ENCODE assay signal across 8 cellular contexts in genomic region chr19:34359954-34360315, GRCh38. TPM values are rescaled to one million over a fixed set of nuclear protein-coding genes. Genes with fewer than 3 reads are reported as not detected.
A peak's percentile ranks its signal among the peaks of the same experiment; 100 is the strongest.
DNase-seq lines count a peak whose midpoint lies in the region; ATAC-seq, FAIRE-seq and TF ChIP-seq lines count a peak whose summit lies in the region.

No MANE protein-coding gene starts in this region.

- H3K4me1 ChIP-seq in heart right ventricle (peaks cover 4 to 25% (median 13%) of the 10 kb centered on the region in 9 donors), GM12878 (ENCODE audit: control insufficient read depth, insufficient read depth, low read length) (peaks cover 21% of the 10 kb centered on the region), mesendoderm (ENCODE audit: control insufficient read depth, low read depth, low read length) (no peaks in the 10 kb centered on the region), uterus (no peaks in the 10 kb centered on the region)

- no peaks in the 10 kb centered on the region for H3K27me3 ChIP-seq in heart right ventricle
- no peaks in the 10 kb centered on the region for H3K27me3 ChIP-seq in GM12878 (replicated peaks in 1 of 2; ENCODE audit: control insufficient read depth in 2 of 2, insufficient read depth in 2 of 2, low read length in 1 of 2)
- no peaks in the 10 kb centered on the region for H3K27me3 ChIP-seq in mesendoderm (ENCODE audit: insufficient read depth, low read length, poor library complexity)
- no peaks in the 10 kb centered on the region for H3K27me3 ChIP-seq in uterus

- peak overlapping the region; percentile 99 for H3K4me2 ChIP-seq in GM12878 (ENCODE audit: control insufficient read depth, insufficient read depth)
- no peak overlapping the region for H3K4me2 ChIP-seq in mesendoderm (ENCODE audit: low read length)

- CTCF ChIA-PET in GM12878 (lab: Yijun Ruan, JAX): interaction anchor here (0.6 to 2.9 kb wide), 9 partner anchors 9 to 186 kb away, joined by 3 to 13 read pairs (median 4); no protein-coding TSS in a partner anchor

- ATAC-seq in heart right ventricle: peak in 4 of 8 donors; percentile 0 to 2 (median 0)
- no peak for ATAC-seq in left ventricle myocardium superior
- ATAC-seq in GM12878: no peak
- no peak for ATAC-seq in GM21360 (IDR thresholded peaks at IDR 0.05; ENCODE audit: unreplicated experiment)

- H3K23ac ChIP-seq in mesendoderm (ENCODE audit: low read length): no peak overlapping the region

- 71 to 80% methylated on average over 7 of the region's 7 CpGs for WGBS in heart right ventricle, 2 donors
- 90% methylated on average over 7 of the region's 7 CpGs for WGBS in GM12878 (ENCODE audit: insufficient coverage, insufficient replicate concordance, low lambda C conversion rate, missing lambda C conversion rate)
- WGBS in mesendoderm (ENCODE audit: extremely low coverage, insufficient coverage, low lambda C conversion rate): no CpG with 5 or more reads among the region's 7 CpGs

- H3K79me1 ChIP-seq in mesendoderm (ENCODE audit: low read length): no peaks in the 10 kb centered on the region

- TF ChIP-seq POLR2A in GM12878 (IDR thresholded peaks at IDR 0.05; ENCODE audit: low read depth, low read length) (no peak), uterus (IDR thresholded peaks at IDR 0.05) (no peak)

- H4K20me1 ChIP-seq in GM12878 (ENCODE audit: control insufficient read depth, insufficient read depth): no peaks in the 10 kb centered on the region

- no peak for TF ChIP-seq EP300 in GM12878 (IDR thresholded peaks at IDR 0.05; ENCODE audit: borderline replicate concordance in 1 of 2, control insufficient read depth in 1 of 2, low read depth in 2 of 2, low read length in 2 of 2)

- H3K9ac ChIP-seq in GM12878 (ENCODE audit: control insufficient read depth, insufficient read depth, low read length): peak overlapping the region; percentile 69
- peak overlapping the region; percentile 81 for H3K9ac ChIP-seq in mesendoderm (ENCODE audit: low read length)

- TSS peak; percentile 82 for BruUV-seq in GM12878 (replicated peaks; lab: Mats Ljungman, UMichigan)

- H4K8ac ChIP-seq in mesendoderm (ENCODE audit: low read depth, low read length): no peak overlapping the region

- intact Hi-C loops in heart right ventricle (cut with DNase I) (loop anchor here in 2 of 10 donors (2.0 to 10.0 kb wide), 2 partner anchors 69 to 965 kb away; partner anchors contain the start of gene UBA2 (in 1 of the 2)), left ventricle myocardium superior (cut with micrococcal nuclease) (no loop called here), GM12878 (cut with micrococcal nuclease; ENCODE audit: unreplicated experiment) (no loop called here), uterus (cut with DNase I; ENCODE audit: low total_unique reads) (no loop called here)

- H2AFZ ChIP-seq in GM12878 (ENCODE audit: control insufficient read depth, low read depth, low read length): peak overlapping the region; percentile 35

- RAD21 ChIA-PET in GM12878 (lab: Charles Lee; ENCODE audit: unreplicated experiment): interaction anchor here (2.3 kb wide), 1 partner anchor 70 kb away, joined by 6 read pairs; no protein-coding TSS in a partner anchor

- DNase-seq in heart right ventricle (no peak), left ventricle myocardium superior (no peak), GM12878 (ENCODE audit: low read depth, low spot score) (no peak), mesendoderm (no peak), uterus (no peak), NCI-H524 (lab: John Stamatoyannopoulos, UW) (no peak), SHP77 (lab: John Stamatoyannopoulos, UW) (no peak)

- H3K79me2 ChIP-seq in GM12878 (ENCODE audit: control insufficient read depth, insufficient read depth, low read length) (peaks cover 6% of the 10 kb centered on the region), mesendoderm (ENCODE audit: control insufficient read depth, insufficient read depth, low read length) (no peaks in the 10 kb centered on the region)

- no peak for FAIRE-seq in GM12878 (lab: Jason Lieb, UNC)

- no peak overlapping the region for H4K5ac ChIP-seq in mesendoderm (ENCODE audit: low read length)

- H3K36me3 ChIP-seq in heart right ventricle (peaks cover 0 to 12% (median 6%) of the 10 kb centered on the region in 9 donors), GM12878 (ENCODE audit: control insufficient read depth in 2 of 2, insufficient read depth in 2 of 2, low read length in 1 of 2) (no peaks in the 10 kb centered on the region), mesendoderm (ENCODE audit: control insufficient read depth, insufficient read depth, low read length) (no peaks in the 10 kb centered on the region), uterus (no peaks in the 10 kb centered on the region)

- peak overlapping the region; percentile 87 for H3K56ac ChIP-seq in mesendoderm (ENCODE audit: low read length)

- no peak overlapping the region for H2BK15ac ChIP-seq in mesendoderm (replicated peaks; ENCODE audit: low read depth)

- H3K27ac ChIP-seq in heart right ventricle: peak overlapping the region; percentile 67 to 87 (median 80)
- peak overlapping the region; percentile 90 for H3K27ac ChIP-seq in GM12878 (ENCODE audit: control insufficient read depth, insufficient read depth)
- peak overlapping the region; percentile 55 for H3K27ac ChIP-seq in mesendoderm (ENCODE audit: low read depth, low read length)
- peak overlapping the region; percentile 67 to 84 for H3K27ac ChIP-seq in uterus

- SMC1A ChIA-PET in GM12878 (lab: Charles Lee; ENCODE audit: uncharacterized antibody, unreplicated experiment): interaction anchor here (0.6 to 1.7 kb wide), 4 partner anchors 9 to 70 kb away, joined by 3 to 6 read pairs (median 4); no protein-coding TSS in a partner anchor

- TF ChIP-seq RAD21 in GM12878 (IDR thresholded peaks at IDR 0.05; ENCODE audit: insufficient read depth, low read depth, low read length): no peak

- H3K9me3 ChIP-seq in heart right ventricle (no peaks in the 10 kb centered on the region), GM12878 (replicated peaks; ENCODE audit: control insufficient read depth, insufficient read depth, low read length) (no peaks in the 10 kb centered on the region), uterus (no peaks in the 10 kb centered on the region)

- H2BK120ac ChIP-seq in mesendoderm (ENCODE audit: low read depth, low read length): no peak overlapping the region

- H3K4me3 ChIP-seq in heart right ventricle (peak overlapping the region in 9 of 10 donors; percentile 32 to 64 (median 54)), GM12878 (peak overlapping the region; percentile 46; the same call in 1 of the 2 replicates), mesendoderm (ENCODE audit: low read length) (no peak overlapping the region), uterus (peak overlapping the region; percentile 34 to 41)

- peak overlapping the region; percentile 33 for H3K18ac ChIP-seq in mesendoderm (ENCODE audit: low read length)

- H2BK5ac ChIP-seq in mesendoderm (ENCODE audit: low read length): no peak overlapping the region

- POLR2A ChIA-PET in GM12878 (lab: Charles Lee): interaction anchor here (0.5 to 1.7 kb wide), 6 partner anchors 44 to 186 kb away, joined by 3 to 10 read pairs (median 5); partner anchors contain the start of gene UBA2

- in situ Hi-C loops in GM12878 (cut with MboI): no loop called here

- H3K4ac ChIP-seq in mesendoderm (ENCODE audit: low read depth, low read length): peak overlapping the region; percentile 72

- TF ChIP-seq CTCF in heart right ventricle (IDR thresholded peaks at IDR 0.05) (no peak), GM12878 (IDR thresholded peaks at IDR 0.05 in 2 of 3, conservative IDR thresholded peaks at IDR 0.05 in 1 of 3; ENCODE audit: control insufficient read depth in 2 of 3, extremely low read depth in 1 of 3, insufficient read depth in 1 of 3, low read depth in 3 of 3, low read length in 3 of 3) (no peak), uterus (IDR thresholded peaks at IDR 0.05) (no peak)

- H2AK5ac ChIP-seq in mesendoderm (ENCODE audit: low read length): no peak overlapping the region

RNA-seq across cellular contexts. Expression of gene GPI, which starts 5.1 kb away (rescaled TPM):
- total RNA-seq in heart right ventricle: 100 to 1,000 TPM; 517 to 711 (median 563) TPM
- polyA plus RNA-seq in heart right ventricle: 100 to 1,000 TPM; 178 to 205 TPM
- 553 TPM for total RNA-seq in left ventricle myocardium superior
- 401 and 455 TPM in 2 replicates for total RNA-seq in GM12878 (2013; cell fraction: nucleolus; rRNA removed)
- total RNA-seq in GM12878 (2014; rRNA removed): 190 and 208 TPM in 2 replicates
- total RNA-seq in GM12878 (2014; rRNA removed; fragmentation: Illumina TruSeq; extraction: Trizol): 132 and 145 TPM in 2 replicates
- total RNA-seq in GM12878 (2021): 389 and 390 TPM in 2 replicates
- 425 TPM for polyA plus RNA-seq in GM12878 (2011; ENCODE audit: low read depth)
- polyA plus RNA-seq in GM12878 (2011; rRNA removed): 73.4 and 161 TPM in 2 replicates
- 243 and 341 TPM in 2 replicates for polyA plus RNA-seq in GM12878 (2011; cell fraction: cytosol; rRNA removed)
- 464 and 522 TPM in 2 replicates for polyA plus RNA-seq in GM12878 (2011; cell fraction: nucleus; rRNA removed)
- 590 and 669 TPM in 2 replicates for polyA plus RNA-seq in GM12878 (2012)
- polyA plus RNA-seq in GM12878 (2014; fragmentation: Illumina TruSeq; extraction: Trizol): 164 and 308 TPM in 2 replicates
- polyA plus RNA-seq in GM12878 (2014; fragmentation: Nextera tagmentation; extraction: Ambion mirVana): 100 to 1,000 TPM; 124 to 133 TPM
- 171 and 202 TPM in 2 replicates for polyA plus RNA-seq in GM12878 (2014; rRNA removed)
- polyA plus RNA-seq in GM12878 (2016; fragmentation: Nextera tagmentation; extraction: Ambion mirVana): 100 to 1,000 TPM; 387 to 400 TPM
- polyA minus RNA-seq in GM12878 (2011; rRNA and poly(A)+ RNA removed): 290 and 381 TPM in 2 replicates
- 243 and 254 TPM in 2 replicates for polyA minus RNA-seq in GM12878 (2011; cell fraction: cytosol; rRNA and poly(A)+ RNA removed)
- polyA minus RNA-seq in GM12878 (2011; cell fraction: nucleus; rRNA and poly(A)+ RNA removed): 138 and 217 TPM in 2 replicates
- polyA plus RNA-seq in mesendoderm (2013, experiment 1 of 2): 123 TPM
- polyA plus RNA-seq in mesendoderm (2013, experiment 2 of 2): 126 TPM
- total RNA-seq in uterus: 100 to 1,000 TPM in 1 of 4 donors, 10 to 100 TPM in 3; 41.5 to 120 (median 95.2) TPM

RNA-seq across cellular contexts. Expression of gene PDCD2L, which starts 44.3 kb away (rescaled TPM):
- total RNA-seq in heart right ventricle: 10 to 100 TPM in 2 of 10 donors, 1 to 10 TPM in 8; 7.1 to 12.2 (median 9.3) TPM
- polyA plus RNA-seq in heart right ventricle: 10 to 100 TPM in 1 of 2 donors, 1 to 10 TPM in 1; 7.1 to 15.3 TPM
- 8.9 TPM for total RNA-seq in left ventricle myocardium superior
- 19.9 and 25.0 TPM in 2 replicates for total RNA-seq in GM12878 (2013; cell fraction: nucleolus; rRNA removed)
- 34.3 and 36.5 TPM in 2 replicates for total RNA-seq in GM12878 (2014; rRNA removed)
- total RNA-seq in GM12878 (2014; rRNA removed; fragmentation: Illumina TruSeq; extraction: Trizol): 27.0 and 31.0 TPM in 2 replicates
- 28.0 and 29.9 TPM in 2 replicates for total RNA-seq in GM12878 (2021)
- polyA plus RNA-seq in GM12878 (2011; ENCODE audit: low read depth): 14.1 TPM
- polyA plus RNA-seq in GM12878 (2011; rRNA removed): 41.3 and 47.9 TPM in 2 replicates
- 36.8 and 44.3 TPM in 2 replicates for polyA plus RNA-seq in GM12878 (2011; cell fraction: cytosol; rRNA removed)
- polyA plus RNA-seq in GM12878 (2011; cell fraction: nucleus; rRNA removed): 21.6 and 28.4 TPM in 2 replicates
- 15.9 and 18.3 TPM in 2 replicates for polyA plus RNA-seq in GM12878 (2012)
- 12.2 and 18.2 TPM in 2 replicates for polyA plus RNA-seq in GM12878 (2014; fragmentation: Illumina TruSeq; extraction: Trizol)
- polyA plus RNA-seq in GM12878 (2014; fragmentation: Nextera tagmentation; extraction: Ambion mirVana): 10 to 100 TPM in 1 of 2 experiments, 1 to 10 TPM in 1; 7.2 to 19.1 TPM
- polyA plus RNA-seq in GM12878 (2014; rRNA removed): 32.2 and 32.5 TPM in 2 replicates
- polyA plus RNA-seq in GM12878 (2016; fragmentation: Nextera tagmentation; extraction: Ambion mirVana): 10 to 100 TPM; 25.7 to 25.8 TPM
- 32.1 and 36.2 TPM in 2 replicates for polyA minus RNA-seq in GM12878 (2011; rRNA and poly(A)+ RNA removed)
- polyA minus RNA-seq in GM12878 (2011; cell fraction: cytosol; rRNA and poly(A)+ RNA removed): 8.7 and 11.1 TPM in 2 replicates
- polyA minus RNA-seq in GM12878 (2011; cell fraction: nucleus; rRNA and poly(A)+ RNA removed): 5.7 and 10.2 TPM in 2 replicates
- polyA plus RNA-seq in mesendoderm (2013, experiment 1 of 2): 72.4 TPM
- 67.4 TPM for polyA plus RNA-seq in mesendoderm (2013, experiment 2 of 2)
- total RNA-seq in uterus: 10 to 100 TPM; 11.1 to 24.8 (median 17.3) TPM
